ENCODE assay signal across 27 cellular contexts in genomic region chr3:98449606-98450193, GRCh38. TPM values are rescaled to one million over a fixed set of nuclear protein-coding genes. Genes with fewer than 3 reads are reported as not detected.
DNase-seq lines count a peak whose midpoint lies in the region; ATAC-seq, FAIRE-seq and TF ChIP-seq lines count a peak whose summit lies in the region.
"Had no signal": no experiment of that assay in that cellular context is flagged by ENCODE, and none has a peak within 500 bp of the region (broad histone marks: within the 10 kb centered on the region; RNA-seq: fewer than 3 reads in every experiment).

No MANE protein-coding gene starts in this region.

- TF ChIP-seq RAD21 in GM12878 (IDR thresholded peaks at IDR 0.05; ENCODE audit: insufficient read depth, low read depth, low read length): no peak

- TF ChIP-seq EP300 in GM12878 (IDR thresholded peaks at IDR 0.05; ENCODE audit: borderline replicate concordance in 1 of 2, control insufficient read depth in 1 of 2, low read depth in 2 of 2, low read length in 2 of 2): no peak

- no peak overlapping the region for H3K27ac ChIP-seq in GM12878 (ENCODE audit: control insufficient read depth, insufficient read depth)
- H3K27ac ChIP-seq: BLaER1, gastrocnemius medialis, sigmoid colon, SJCRH30, suprapubic skin had no signal

- no peaks in the 10 kb centered on the region for H3K79me2 ChIP-seq in GM12878 (ENCODE audit: control insufficient read depth, insufficient read depth, low read length)

- no peak overlapping the region for H3K4me3 ChIP-seq in GM12864 (ENCODE audit: low read depth, low read length)
- no peak overlapping the region for H3K4me3 ChIP-seq in GM12878
- H3K4me3 ChIP-seq: BLaER1, gastrocnemius medialis, sigmoid colon, SJCRH30, suprapubic skin had no signal

- H4K20me1 ChIP-seq in GM12878 (ENCODE audit: control insufficient read depth, insufficient read depth): no peaks in the 10 kb centered on the region
- H4K20me1 ChIP-seq: BLaER1 had no signal

- H3K4me2 ChIP-seq in GM12878 (ENCODE audit: control insufficient read depth, insufficient read depth): no peak overlapping the region
- H3K4me2 ChIP-seq: BLaER1 had no signal

- no peaks in the 10 kb centered on the region; the same call in 2 of the 3 replicates for H3K9me3 ChIP-seq in GM12878 (replicated peaks; ENCODE audit: control insufficient read depth, insufficient read depth, low read length)
- H3K9me3 ChIP-seq: BLaER1, gastrocnemius medialis, sigmoid colon, SJCRH30, suprapubic skin had no signal

- WGBS in GM12878 (ENCODE audit: insufficient coverage, insufficient replicate concordance, low lambda C conversion rate, missing lambda C conversion rate): 83% methylated on average over 7 of the region's 7 CpGs

- POLR2A ChIA-PET in GM12878 (lab: Charles Lee): no interaction called here

- CTCF ChIA-PET in GM12878 (lab: Yijun Ruan, JAX): interaction anchor here (1.5 kb wide), 1 partner anchor 13 kb away, joined by 3 read pairs; no protein-coding TSS in a partner anchor

- TF ChIP-seq POLR2A in GM12878 (IDR thresholded peaks at IDR 0.05; ENCODE audit: low read depth, low read length): no peak

- DNase-seq in GM12864 (ENCODE audit: low read depth) (peak; percentile 21), Kasumi-1 (lab: John Stamatoyannopoulos, UW) (peak; percentile 20 to 25), GM12878 (ENCODE audit: low read depth, low spot score) (no peak), putamen (ENCODE audit: low spot score) (no peak), middle frontal gyrus (ENCODE audit: extremely low spot score, low spot score) (no peak), GM19239 (ENCODE audit: insufficient read length, low spot score) (no peak)
- no peak for DNase-seq in stimulated activated naive CD4-positive, alpha-beta T cell treated with Interleukin-2 at 50 U/mL for 16 hours (lab: John Stamatoyannopoulos, UW)
- DNase-seq: ACHN; gastrocnemius medialis; GOT3; hypothalamus; KBM-7; left ventricle myocardium superior; NCI-H1092; NCI-H2029; NCI-H226; NCI-H82; sigmoid colon; SJCRH30; stimulated activated CD4-positive, alpha-beta T cell treated with anti-CD3 and anti-CD28 coated beads, Interleukin-15, amount 100 ng/mL, for 24 hours had no signal

- H3K36me3 ChIP-seq in GM12878 (ENCODE audit: control insufficient read depth in 2 of 2, insufficient read depth in 2 of 2, low read length in 1 of 2): no peaks in the 10 kb centered on the region
- H3K36me3 ChIP-seq: BLaER1, gastrocnemius medialis, sigmoid colon, SJCRH30, suprapubic skin had no signal

- no peak for FAIRE-seq in GM12878 (lab: Jason Lieb, UNC)
- FAIRE-seq in GM19239 (lab: Jason Lieb, UNC): no peak
- FAIRE-seq: urothelium cell line had no signal

- no TSS peak for BruUV-seq in GM12878 (replicated peaks; lab: Mats Ljungman, UMichigan)

- RAD21 ChIA-PET in GM12878 (lab: Charles Lee; ENCODE audit: unreplicated experiment): no interaction called here

- H3K4me1 ChIP-seq in GM12878 (ENCODE audit: control insufficient read depth, insufficient read depth, low read length): peaks cover 14% of the 10 kb centered on the region; the same call in 1 of the 2 replicates
- H3K4me1 ChIP-seq: BLaER1, gastrocnemius medialis, sigmoid colon, SJCRH30, suprapubic skin had no signal

- in situ Hi-C loops in GM12878 (cut with MboI): no loop called here

- no peaks in the 10 kb centered on the region for H3K27me3 ChIP-seq in GM12878 (replicated peaks in 1 of 2; ENCODE audit: control insufficient read depth in 2 of 2, insufficient read depth in 2 of 2, low read length in 1 of 2)
- H3K27me3 ChIP-seq: BLaER1, gastrocnemius medialis, sigmoid colon, SJCRH30, suprapubic skin had no signal

- intact Hi-C loops in GM12878 (cut with micrococcal nuclease; ENCODE audit: unreplicated experiment): loop anchor here (5.0 kb wide), 2 partner anchors 73 to 123 kb away; partner anchors contain the start of gene CLDND1

- ATAC-seq in GM21381 (IDR thresholded peaks at IDR 0.05; ENCODE audit: unreplicated experiment) (peak; percentile 42), GM12878 (peak; percentile 62)
- ATAC-seq: esophagus mucosa, gastrocnemius medialis, left ventricle myocardium superior had no signal

- SMC1A ChIA-PET in GM12878 (lab: Charles Lee; ENCODE audit: uncharacterized antibody, unreplicated experiment): interaction anchor here (1.0 to 1.3 kb wide), 2 partner anchors 10 to 21 kb away, joined by 3 read pairs; no protein-coding TSS in a partner anchor

- H2AFZ ChIP-seq in GM12878 (ENCODE audit: control insufficient read depth, low read depth, low read length): no peak overlapping the region

- no peak overlapping the region for H3K9ac ChIP-seq in GM12878 (ENCODE audit: control insufficient read depth, insufficient read depth, low read length)
- H3K9ac ChIP-seq: BLaER1 had no signal

- TF ChIP-seq CTCF in GM12864 (IDR thresholded peaks at IDR 0.05; ENCODE audit: low read depth, low read length, missing control alignments): no peak
- no peak for TF ChIP-seq CTCF in GM12878 (IDR thresholded peaks at IDR 0.05 in 2 of 3, conservative IDR thresholded peaks at IDR 0.05 in 1 of 3; ENCODE audit: control insufficient read depth in 2 of 3, extremely low read depth in 1 of 3, insufficient read depth in 1 of 3, low read depth in 3 of 3, low read length in 3 of 3)

TF ChIP-seq in GM12878, 131 proteins besides CTCF, POLR2A, EP300 and RAD21:
- peak; percentile 59; the same call in 1 of the 2 replicates for TF ChIP-seq SPI1 (IDR thresholded peaks at IDR 0.05; ENCODE audit: borderline replicate concordance, insufficient read depth, low read depth, low read length)
- no peak for TF ChIP-seq GATAD2B (conservative IDR thresholded peaks at IDR 0.05; ENCODE audit: low read depth)
- no peak for TF ChIP-seq MTA3 (IDR thresholded peaks at IDR 0.05; ENCODE audit: borderline replicate concordance, low read length)
- TF ChIP-seq SREBF1 (IDR thresholded peaks at IDR 0.05; ENCODE audit: low read length): no peak

RNA-seq across cellular contexts. Expression of gene OR5K1, which starts 13.3 kb away (rescaled TPM):
- total RNA-seq in GM12878 (2013; cell fraction: nucleolus; rRNA removed): 86.6 and 90.9 TPM in 2 replicates
- not detected in 2 replicates for total RNA-seq in GM12878 (2014; rRNA removed)
- total RNA-seq in GM12878 (2014; rRNA removed; fragmentation: Illumina TruSeq; extraction: Trizol): not detected in 2 replicates
- total RNA-seq in GM12878 (2021): not detected in 2 replicates
- not detected for polyA plus RNA-seq in GM12878 (2011; ENCODE audit: low read depth)
- 0.50 and 1.2 TPM in 2 replicates for polyA plus RNA-seq in GM12878 (2011; rRNA removed)
- polyA plus RNA-seq in GM12878 (2011; cell fraction: cytosol; rRNA removed): 0.03 and 0.04 TPM in 2 replicates
- 1.3 and 1.9 TPM in 2 replicates for polyA plus RNA-seq in GM12878 (2011; cell fraction: nucleus; rRNA removed)
- not detected in 2 replicates for polyA plus RNA-seq in GM12878 (2012)
- polyA plus RNA-seq in GM12878 (2014; fragmentation: Illumina TruSeq; extraction: Trizol): not detected in 2 replicates
- not detected for polyA plus RNA-seq in GM12878 (2014; fragmentation: Nextera tagmentation; extraction: Ambion mirVana)
- not detected in 2 replicates for polyA plus RNA-seq in GM12878 (2014; rRNA removed)
- polyA plus RNA-seq in GM12878 (2016; fragmentation: Nextera tagmentation; extraction: Ambion mirVana): not detected
- polyA minus RNA-seq in GM12878 (2011; rRNA and poly(A)+ RNA removed): 4.1 TPM in 2 replicates
- polyA minus RNA-seq in GM12878 (2011; cell fraction: cytosol; rRNA and poly(A)+ RNA removed): not detected in 2 replicates
- polyA minus RNA-seq in GM12878 (2011; cell fraction: nucleus; rRNA and poly(A)+ RNA removed): 6.9 and 7.4 TPM in 2 replicates
- total RNA-seq: esophagus mucosa; gastrocnemius medialis; left ventricle myocardium superior; mesothelial cell of epicardium; sigmoid colon; SJCRH30; suprapubic skin; T-helper 1 cell treated with Interleukin-12 subunit alpha and Interleukin-12 subunit beta and Interleukin-4 antibody, amounts not matched to agents 30 ng/mL and 1 ng/mL, for 36 hours had no signal
- polyA plus RNA-seq: sigmoid colon had no signal

RNA-seq across cellular contexts. Expression of gene OR5K2, which starts 47.8 kb away (rescaled TPM):
- 20.7 and 21.6 TPM in 2 replicates for total RNA-seq in GM12878 (2013; cell fraction: nucleolus; rRNA removed)
- not detected in 2 replicates for total RNA-seq in GM12878 (2014; rRNA removed)
- total RNA-seq in GM12878 (2014; rRNA removed; fragmentation: Illumina TruSeq; extraction: Trizol): not detected in 2 replicates
- total RNA-seq in GM12878 (2021): not detected in 2 replicates
- polyA plus RNA-seq in GM12878 (2011; ENCODE audit: low read depth): not detected
- 0.12 and 0.14 TPM in 2 replicates for polyA plus RNA-seq in GM12878 (2011; rRNA removed)
- polyA plus RNA-seq in GM12878 (2011; cell fraction: cytosol; rRNA removed): not detected in 2 replicates
- polyA plus RNA-seq in GM12878 (2011; cell fraction: nucleus; rRNA removed): 0.58 and 0.75 TPM in 2 replicates
- 0.11 TPM in 1 of 2 replicates, not detected in the other for polyA plus RNA-seq in GM12878 (2012)
- not detected in 2 replicates for polyA plus RNA-seq in GM12878 (2014; fragmentation: Illumina TruSeq; extraction: Trizol)
- polyA plus RNA-seq in GM12878 (2014; fragmentation: Nextera tagmentation; extraction: Ambion mirVana): not detected
- not detected in 2 replicates for polyA plus RNA-seq in GM12878 (2014; rRNA removed)
- not detected for polyA plus RNA-seq in GM12878 (2016; fragmentation: Nextera tagmentation; extraction: Ambion mirVana)
- polyA minus RNA-seq in GM12878 (2011; rRNA and poly(A)+ RNA removed): 1.3 and 2.9 TPM in 2 replicates
- not detected in 2 replicates for polyA minus RNA-seq in GM12878 (2011; cell fraction: cytosol; rRNA and poly(A)+ RNA removed)
- polyA minus RNA-seq in GM12878 (2011; cell fraction: nucleus; rRNA and poly(A)+ RNA removed): 4.7 and 5.0 TPM in 2 replicates
- total RNA-seq: esophagus mucosa; gastrocnemius medialis; left ventricle myocardium superior; mesothelial cell of epicardium; sigmoid colon; suprapubic skin; T-helper 1 cell treated with Interleukin-12 subunit alpha and Interleukin-12 subunit beta and Interleukin-4 antibody, amounts not matched to agents 30 ng/mL and 1 ng/mL, for 36 hours had no signal
- polyA plus RNA-seq: sigmoid colon had no signal

RNA-seq across cellular contexts. Expression of gene OR5K3, which starts 59.2 kb away (rescaled TPM):
- total RNA-seq in GM12878 (2013; cell fraction: nucleolus; rRNA removed): 211 and 214 TPM in 2 replicates
- total RNA-seq in GM12878 (2014; rRNA removed): not detected in 2 replicates
- not detected in 2 replicates for total RNA-seq in GM12878 (2014; rRNA removed; fragmentation: Illumina TruSeq; extraction: Trizol)
- not detected in 2 replicates for total RNA-seq in GM12878 (2021)
- polyA plus RNA-seq in GM12878 (2011; ENCODE audit: low read depth): not detected
- 1.6 and 3.0 TPM in 2 replicates for polyA plus RNA-seq in GM12878 (2011; rRNA removed)
- polyA plus RNA-seq in GM12878 (2011; cell fraction: cytosol; rRNA removed): 0.06 TPM in 1 of 2 replicates, not detected in the other
- polyA plus RNA-seq in GM12878 (2011; cell fraction: nucleus; rRNA removed): 5.0 and 5.2 TPM in 2 replicates
- not detected in 2 replicates for polyA plus RNA-seq in GM12878 (2012)
- not detected in 2 replicates for polyA plus RNA-seq in GM12878 (2014; fragmentation: Illumina TruSeq; extraction: Trizol)
- not detected for polyA plus RNA-seq in GM12878 (2014; fragmentation: Nextera tagmentation; extraction: Ambion mirVana)
- polyA plus RNA-seq in GM12878 (2014; rRNA removed): not detected in 2 replicates
- not detected for polyA plus RNA-seq in GM12878 (2016; fragmentation: Nextera tagmentation; extraction: Ambion mirVana)
- polyA minus RNA-seq in GM12878 (2011; rRNA and poly(A)+ RNA removed): 24.2 and 28.9 TPM in 2 replicates
- polyA minus RNA-seq in GM12878 (2011; cell fraction: cytosol; rRNA and poly(A)+ RNA removed): not detected in 2 replicates
- polyA minus RNA-seq in GM12878 (2011; cell fraction: nucleus; rRNA and poly(A)+ RNA removed): 32.3 and 44.6 TPM in 2 replicates
- total RNA-seq: esophagus mucosa; gastrocnemius medialis; left ventricle myocardium superior; mesothelial cell of epicardium; sigmoid colon; SJCRH30; suprapubic skin; T-helper 1 cell treated with Interleukin-12 subunit alpha and Interleukin-12 subunit beta and Interleukin-4 antibody, amounts not matched to agents 30 ng/mL and 1 ng/mL, for 36 hours had no signal
- polyA plus RNA-seq: sigmoid colon had no signal

Comparison
In these comparisons a context has a peak if more than half of its experiments do, and no peak if none do; other contexts are left out.
1. DNase-seq: peak in GM12864 (single experiment) and Kasumi-1 (2 of 2); none in GM12878 (single experiment), putamen (single experiment), stimulated activated naive CD4-positive, alpha-beta T cell treated with Interleukin-2 at 50 U/mL for 16 hours (single experiment), middle frontal gyrus (single experiment) and GM19239 (single experiment).